1 cellular context compared by ENCODE assay signal in the genomic region with DNA sequence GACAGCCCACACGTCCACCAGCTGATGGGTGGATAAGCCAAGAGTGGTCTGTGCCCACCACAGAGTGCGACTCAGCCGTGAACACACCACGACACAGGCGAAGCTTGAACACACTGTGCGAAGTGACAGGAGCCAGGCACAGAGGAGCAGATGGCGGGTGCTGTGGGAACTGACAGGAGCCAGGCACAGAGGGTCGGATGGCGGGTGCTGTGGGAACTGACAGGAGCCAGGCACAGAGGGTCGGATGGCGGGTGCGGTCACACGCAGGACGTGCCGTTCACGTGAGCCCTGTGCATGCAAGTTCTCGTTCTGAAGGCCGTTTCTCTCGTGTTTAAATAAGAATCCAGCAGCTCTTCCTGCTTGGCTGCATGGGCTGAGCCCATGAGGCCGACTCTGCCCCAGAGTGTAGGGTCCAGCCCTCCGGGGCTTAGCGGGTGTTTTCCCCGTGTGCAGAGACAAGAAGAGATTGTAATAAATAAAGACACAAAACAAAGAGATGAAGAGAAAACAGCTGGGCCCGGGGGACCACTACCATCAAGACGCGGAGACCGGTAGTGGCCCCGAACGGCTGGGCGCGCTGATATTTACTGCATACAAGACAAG.
TF ChIP-seq lines count a peak whose summit lies in the region.

No MANE protein-coding gene starts in this region.

TF ChIP-seq in K562, 482 proteins besides CTCF, POLR2A, EP300 and RAD21:
- TF ChIP-seq BHLHE40 (IDR thresholded peaks at IDR 0.05; ENCODE audit: low read length) (peak; percentile 29; the same call in 1 of the 2 replicates), SMAD2 (IDR thresholded peaks at IDR 0.05; ENCODE audit: low read depth, low read length) (no peak)
